In the genomic region with DNA sequence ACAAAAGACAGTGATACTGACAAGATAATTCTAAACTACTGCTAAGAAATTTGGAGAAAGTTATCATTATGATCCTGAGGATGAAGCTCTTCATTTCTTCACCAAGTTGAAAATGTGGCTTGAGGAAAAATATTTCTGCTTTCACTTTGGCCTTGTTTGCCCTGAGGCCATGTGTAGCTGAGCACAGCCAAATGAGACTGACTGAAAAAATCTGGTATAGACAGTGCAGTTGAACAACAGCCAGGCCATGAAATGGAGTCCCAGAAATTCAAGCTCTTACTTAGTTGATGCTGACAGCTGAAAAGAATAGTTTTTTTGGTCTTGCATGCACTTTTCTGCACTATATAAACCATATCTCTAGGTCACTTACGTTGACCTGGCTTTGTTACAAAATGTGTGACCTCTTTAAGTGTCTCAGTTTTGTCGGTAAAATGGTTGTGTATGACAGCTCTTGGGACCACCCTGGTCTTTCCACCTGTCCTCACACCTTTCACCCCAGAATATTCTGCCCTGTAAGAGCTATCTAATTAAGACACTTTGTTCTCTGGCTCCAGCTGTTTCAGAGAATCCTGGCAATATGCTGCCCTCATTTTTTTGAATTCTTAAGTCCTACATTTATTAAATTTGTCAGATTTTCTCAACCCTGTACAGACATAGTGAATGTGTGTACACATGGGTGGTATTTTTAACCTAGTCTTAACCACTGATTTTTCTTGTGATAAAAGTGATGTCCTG, we compare ENCODE assay signal across 17 cellular contexts.
A peak's percentile ranks its signal among the peaks of the same experiment; 100 is the strongest.
DNase-seq lines count a peak whose midpoint lies in the region; ATAC-seq, FAIRE-seq and TF ChIP-seq lines count a peak whose summit lies in the region.
"Had no signal": no experiment of that assay in that cellular context is flagged by ENCODE, and none has a peak within 500 bp of the region (broad histone marks: within the 10 kb centered on the region; RNA-seq: fewer than 3 reads in every experiment).

No MANE protein-coding gene starts in this region.

- no peak overlapping the region for H3K18ac ChIP-seq in trophoblast cell (ENCODE audit: low read length)

- H2BK5ac ChIP-seq in trophoblast cell (ENCODE audit: low read depth, low read length, poor library complexity), result no peak overlapping the region

- no peaks in the 10 kb centered on the region for H3K9me3 ChIP-seq in PC-9 (ENCODE audit: insufficient read depth, low read depth)
- no peaks in the 10 kb centered on the region for H3K9me3 ChIP-seq in trophoblast cell (ENCODE audit: insufficient read depth, low read depth, low read length)
- H3K9me3 ChIP-seq: ovary, spleen had no signal

- CTCF ChIA-PET in PC-9 (lab: Charles Lee), result no interaction called here

- peak; percentile 67 for FAIRE-seq in G401.6 (lab: Jason Lieb, UNC)
- FAIRE-seq: islet of Langerhans had no signal

- no peak overlapping the region for H3K14ac ChIP-seq in trophoblast cell (ENCODE audit: low read length)

- no peaks in the 10 kb centered on the region for H3K9me2 ChIP-seq in PC-9 (ENCODE audit: insufficient read depth)

- H3K9ac ChIP-seq in trophoblast cell (ENCODE audit: low read length), result no peak overlapping the region

- no peak overlapping the region for H4K12ac ChIP-seq in trophoblast cell (ENCODE audit: low read depth, low read length)

- H2BK120ac ChIP-seq in trophoblast cell (ENCODE audit: insufficient read depth, low read length, poor library complexity), result no peak overlapping the region

- H3K4me3 ChIP-seq in PC-9, result no peak overlapping the region
- H3K4me3 ChIP-seq in trophoblast cell (ENCODE audit: low read depth, low read length), result no peak overlapping the region
- H3K4me3 ChIP-seq: ovary, spleen had no signal

- no peak overlapping the region for H3K4me3 Mint-ChIP-seq in stimulated activated effector memory CD8-positive, alpha-beta T cell treated with anti-CD3 and anti-CD28 coated beads, Interleukin-12 subunit alpha, Interleukin-12 subunit beta, amount 100 ng/mL, for 72 hours
- H3K4me3 Mint-ChIP-seq: CD14-positive monocyte had no signal

- peaks cover 12% of the 10 kb centered on the region for H3K9me3 Mint-ChIP-seq in stimulated activated effector memory CD8-positive, alpha-beta T cell treated with anti-CD3 and anti-CD28 coated beads, Interleukin-12 subunit alpha, Interleukin-12 subunit beta, amount 100 ng/mL, for 72 hours

- peak overlapping the region; percentile 28; the same call in 1 of the 2 replicates for H2AFZ ChIP-seq in PC-9
- no peak overlapping the region for H2AFZ ChIP-seq in trophoblast cell (ENCODE audit: insufficient read depth, low read length, poor library complexity)

- no peaks in the 10 kb centered on the region for H3K4me1 Mint-ChIP-seq in stimulated activated effector memory CD8-positive, alpha-beta T cell treated with anti-CD3 and anti-CD28 coated beads, Interleukin-12 subunit alpha, Interleukin-12 subunit beta, amount 100 ng/mL, for 72 hours

- H3K36me3 Mint-ChIP-seq in stimulated activated effector memory CD8-positive, alpha-beta T cell treated with anti-CD3 and anti-CD28 coated beads, Interleukin-12 subunit alpha, Interleukin-12 subunit beta, amount 100 ng/mL, for 72 hours, result no peaks in the 10 kb centered on the region

- H4K8ac ChIP-seq in trophoblast cell (ENCODE audit: low read depth, low read length), result no peak overlapping the region

- no peak for TF ChIP-seq CTCF in PC-9 (conservative IDR thresholded peaks at IDR 0.05)

- intact Hi-C loops in PC-9 (cut with micrococcal nuclease; ENCODE audit: unreplicated experiment), result loop anchor here (5.0 kb wide), 1 partner anchor 32 kb away; no protein-coding TSS in a partner anchor

- H3K27me3 ChIP-seq in PC-9 (ENCODE audit: insufficient read depth, low read depth) (no peaks in the 10 kb centered on the region), trophoblast cell (ENCODE audit: insufficient read depth, low read length) (no peaks in the 10 kb centered on the region)
- H3K27me3 ChIP-seq: ovary, spleen had no signal

- H3K79me2 ChIP-seq in PC-9 (ENCODE audit: low read depth) (no peaks in the 10 kb centered on the region), trophoblast cell (ENCODE audit: control insufficient read depth, insufficient read depth, low read length, poor library complexity) (no peaks in the 10 kb centered on the region)

- no peak overlapping the region for H4K91ac ChIP-seq in trophoblast cell (ENCODE audit: low read depth, low read length)

- no peaks in the 10 kb centered on the region for H3K79me1 ChIP-seq in trophoblast cell (ENCODE audit: low read length)

- H3K27ac Mint-ChIP-seq in stimulated activated effector memory CD8-positive, alpha-beta T cell treated with anti-CD3 and anti-CD28 coated beads, Interleukin-12 subunit alpha, Interleukin-12 subunit beta, amount 100 ng/mL, for 72 hours, result no peak overlapping the region
- H3K27ac Mint-ChIP-seq: CD14-positive monocyte had no signal

- H3K4ac ChIP-seq in trophoblast cell (ENCODE audit: low read depth, low read length), result no peak overlapping the region

- WGBS in trophoblast cell (ENCODE audit: extremely low coverage, insufficient coverage, insufficient read length), result no CpG with 5 or more reads among the region's 2 CpGs

- H3K4me2 ChIP-seq in PC-9, result no peak overlapping the region
- H3K4me2 ChIP-seq in trophoblast cell (ENCODE audit: low read length), result no peak overlapping the region

- DNase-seq in PC-9 (peak in 1 of 2 experiments; percentile 40), fibroblast of peridontal ligament (ENCODE audit: extremely low read depth) (peak; percentile 92), trophoblast cell (peak; percentile 50 to 82), islet precursor cell (no peak)
- no peak for DNase-seq in stimulated activated effector memory CD8-positive, alpha-beta T cell treated with anti-CD3 and anti-CD28 coated beads, Interleukin-12 subunit alpha, Interleukin-12 subunit beta, amount 100 ng/mL, for 72 hours (ENCODE audit: low spot score in 2 of 2)
- DNase-seq: effector CD4-positive, alpha-beta T cell; NCI-H187 treated with DMSO at 0.1 percent for 48 hours; NCI-H526 treated with DMSO at 0.1 percent for 48 hours; spleen; stimulated activated naive CD8-positive, alpha-beta T cell treated with anti-CD3 and anti-CD28 coated beads, Interleukin-15, Interleukin-2, amounts not matched to agents 100 U/mL and 50 U/mL, for 24 hours had no signal

- POLR2A ChIA-PET in PC-9 (lab: Charles Lee; ENCODE audit: unreplicated experiment), result no interaction called here

- no peaks in the 10 kb centered on the region for H4K20me1 ChIP-seq in PC-9 (ENCODE audit: insufficient read depth)

- ATAC-seq in stimulated activated effector memory CD8-positive, alpha-beta T cell treated with anti-CD3 and anti-CD28 coated beads, Interleukin-12 subunit alpha, Interleukin-12 subunit beta, amount 100 ng/mL, for 72 hours, result no peak
- ATAC-seq in HG03378 (IDR thresholded peaks at IDR 0.05; ENCODE audit: unreplicated experiment) (no peak), HG03354 (IDR thresholded peaks at IDR 0.05; ENCODE audit: poor library complexity, severe bottlenecking, unreplicated experiment) (no peak)
- ATAC-seq: activated CD4-positive, CD25-positive, alpha-beta regulatory T cell treated with anti-CD3 and anti-CD28 coated beads, Interleukin-2, amount 50 U/mL, for 24 hours; stimulated activated naive CD8-positive, alpha-beta T cell treated with anti-CD3 and anti-CD28 coated beads, Interleukin-15, Interleukin-2, amounts not matched to agents 100 U/mL and 50 U/mL, for 24 hours had no signal

- no peaks in the 10 kb centered on the region for H3F3A ChIP-seq in PC-9 (ENCODE audit: insufficient read depth, low read depth)

- H2BK12ac ChIP-seq in trophoblast cell (ENCODE audit: low read length), result no peak overlapping the region

- H3K4me1 ChIP-seq in PC-9 (replicated peaks; ENCODE audit: insufficient read depth) (peaks cover 8% of the 10 kb centered on the region; the same call in 1 of the 2 replicates), trophoblast cell (ENCODE audit: control insufficient read depth in 1 of 2, insufficient read depth in 2 of 2, low read length in 2 of 2) (peaks cover 0 to 3% of the 10 kb centered on the region in 2 experiments)
- H3K4me1 ChIP-seq: spleen had no signal

- H3K36me3 ChIP-seq in PC-9 (ENCODE audit: low read depth) (no peaks in the 10 kb centered on the region), trophoblast cell (ENCODE audit: control insufficient read depth in 1 of 2, insufficient read depth in 2 of 2, low read length in 2 of 2) (no peaks in the 10 kb centered on the region)
- H3K36me3 ChIP-seq: ovary, spleen had no signal

- H2AK5ac ChIP-seq in trophoblast cell (ENCODE audit: low read length), result no peak overlapping the region

- BruUV-seq in PC-9 (replicated peaks; lab: Mats Ljungman, UMichigan), result no TSS peak

- H3K23ac ChIP-seq in trophoblast cell (ENCODE audit: low read length), result no peak overlapping the region

- H3K27ac ChIP-seq in PC-9 (no peak overlapping the region), trophoblast cell (ENCODE audit: low read depth, low read length) (peak overlapping the region; percentile 9)
- H3K27ac ChIP-seq: ovary had no signal

Comparison
In these comparisons a context has a peak if more than half of its experiments do, and no peak if none do; other contexts are left out.
1. DNase-seq: peak in fibroblast of peridontal ligament (single experiment) and trophoblast cell (2 of 2); none in stimulated activated effector memory CD8-positive, alpha-beta T cell treated with anti-CD3 and anti-CD28 coated beads, Interleukin-12 subunit alpha, Interleukin-12 subunit beta, amount 100 ng/mL, for 72 hours (0 of 2) and islet precursor cell (single experiment).